ENCODE assay signal across 31 cellular contexts in genomic region chr13:27924529-27925141, GRCh38. TPM values are rescaled to one million over a fixed set of nuclear protein-coding genes. Genes with fewer than 3 reads are reported as not detected.
DNase-seq lines count a peak whose midpoint lies in the region; ATAC-seq, FAIRE-seq and TF ChIP-seq lines count a peak whose summit lies in the region.
"Had no signal": no experiment of that assay in that cellular context is flagged by ENCODE, and none has a peak within 500 bp of the region (broad histone marks: within the 10 kb centered on the region; RNA-seq: fewer than 3 reads in every experiment).

No MANE protein-coding gene starts in this region.

- H2BK5ac ChIP-seq in H1 (ENCODE audit: low read depth, low read length) = no peak overlapping the region

- peaks cover 99% of the 10 kb centered on the region for H3K27me3 Mint-ChIP-seq in nephron progenitor cell (ENCODE audit: low read depth, poor library complexity)

- H4K91ac ChIP-seq in H1 (replicated peaks; ENCODE audit: insufficient read length, low read length) = no peak overlapping the region

- H3K14ac ChIP-seq in H1 (ENCODE audit: insufficient read length) = no peak overlapping the region

- H2BK15ac ChIP-seq in H1 (ENCODE audit: low read length) = no peak overlapping the region

- no peak overlapping the region for H2AK5ac ChIP-seq in H1 (ENCODE audit: low read depth, low read length)

- DNase-seq in GM12892 (ENCODE audit: insufficient read length) = peak; percentile 5
- DNase-seq in H7 = peak; percentile 66
- DNase-seq in H1 (ENCODE audit: low read depth in 1 of 2, low spot score in 2 of 2) = peak in 1 of 2 experiments; percentile 69
- DNase-seq in nephron progenitor cell = peak; percentile 52
- no peak for DNase-seq in NCI-H2107 (lab: John Stamatoyannopoulos, UW)
- no peak for DNase-seq in NCI-H2227 (lab: John Stamatoyannopoulos, UW; ENCODE audit: unreplicated experiment)
- no peak for DNase-seq in activated naive CD4-positive, alpha-beta T cell treated with anti-CD3 and anti-CD28 coated beads, Interleukin-2, amount 50 U/mL, for 72 hours (ENCODE audit: low spot score in 2 of 2)
- DNase-seq: activated CD4-positive, alpha-beta T cell treated with anti-CD3 and anti-CD28 coated beads, Interleukin-2, amount 10 ng/mL, durations not matched to agents 7 days and 5 days; activated CD8-positive, alpha-beta memory T cell treated with anti-CD3 and anti-CD28 coated beads, Interleukin-2, amount 50 U/mL, for 4 hours; activated naive CD4-positive, alpha-beta T cell; caudate nucleus; COR-L47; dermis blood vessel endothelial cell; HCEC 1CT; heart right ventricle; left ventricle myocardium superior; MM.1S; NCI-H748 treated with DMSO at 0.1 percent for 48 hours; RPMI8226; stimulated activated naive B cell treated with anti-CD40 and anti-IgM and Interleukin-4, amounts not matched to agents 10 μg/mL and 1 μg/mL and 100 μg/mL, for 72 hours; T-helper 17 cell; tibial artery had no signal

- no peak overlapping the region for H3K9ac ChIP-seq in H1 (replicated peaks in 1 of 4; ENCODE audit: extremely low read depth in 1 of 4, low read depth in 3 of 4, low read length in 3 of 4)

- FAIRE-seq in GM12892 (lab: Jason Lieb, UNC) = no peak
- no peak for FAIRE-seq in H1 (lab: Jason Lieb, UNC)
- FAIRE-seq: GM18507 had no signal

- no peak overlapping the region for H4K5ac ChIP-seq in H1 (ENCODE audit: insufficient read length, low read depth, low read length)

- H4K8ac ChIP-seq in H1 (ENCODE audit: extremely low read depth, insufficient read depth, low read length) = peak overlapping the region; percentile 28; the same call in 1 of the 2 replicates

- no peak for TF ChIP-seq POLR2A in GM12892 (IDR thresholded peaks at IDR 0.05; ENCODE audit: low read depth, low read length)
- TF ChIP-seq POLR2A in H1 (IDR thresholded peaks at IDR 0.05; ENCODE audit: control extremely low read depth in 1 of 2, low read depth in 2 of 2, low read length in 2 of 2) = no peak

- peaks cover 3% of the 10 kb centered on the region for H3K9me3 Mint-ChIP-seq in nephron progenitor cell
- no peaks in the 10 kb centered on the region for H3K9me3 Mint-ChIP-seq in activated naive CD4-positive, alpha-beta T cell treated with anti-CD3 and anti-CD28 coated beads, Interleukin-2, amount 50 U/mL, for 72 hours
- H3K9me3 Mint-ChIP-seq: activated CD4-positive, alpha-beta T cell treated with anti-CD3 and anti-CD28 coated beads, Interleukin-2, amount 10 ng/mL, durations not matched to agents 7 days and 5 days; neural crest cell had no signal

- no peaks in the 10 kb centered on the region for H3K36me3 Mint-ChIP-seq in nephron progenitor cell (ENCODE audit: low read depth)
- peaks cover 7 to 24% of the 10 kb centered on the region in 2 donors for H3K36me3 Mint-ChIP-seq in activated naive CD4-positive, alpha-beta T cell treated with anti-CD3 and anti-CD28 coated beads, Interleukin-2, amount 50 U/mL, for 72 hours

- ATAC-seq in activated naive CD4-positive, alpha-beta T cell treated with anti-CD3 and anti-CD28 coated beads, Interleukin-2, amount 50 U/mL, for 72 hours = no peak
- ATAC-seq: heart right ventricle; left ventricle myocardium superior; stimulated activated naive B cell treated with anti-CD40 and anti-IgM and Interleukin-4, amounts not matched to agents 10 μg/mL and 1 μg/mL and 100 μg/mL, for 72 hours; T-helper 17 cell had no signal

- H2BK12ac ChIP-seq in H1 (ENCODE audit: low read depth, low read length) = no peak overlapping the region

- H3K4ac ChIP-seq in H1 (replicated peaks; ENCODE audit: insufficient read length, low read depth, low read length) = no peak overlapping the region

- H3K4me3 ChIP-seq in H7 (ENCODE audit: insufficient read depth, low read depth, low read length) = no peak overlapping the region
- no peak overlapping the region for H3K4me3 ChIP-seq in H1 (ENCODE audit: extremely low read depth in 1 of 4, insufficient read depth in 2 of 4, low read depth in 3 of 4, low read length in 4 of 4)
- H3K4me3 ChIP-seq: heart right ventricle, SK-N-MC, skin epidermis, tibial artery had no signal

- H3K23me2 ChIP-seq in H1 (ENCODE audit: low read depth, low read length) = no peaks in the 10 kb centered on the region; the same call in 1 of the 2 replicates

- H2BK120ac ChIP-seq in H1 (replicated peaks; ENCODE audit: low read depth, low read length) = no peak overlapping the region

- peaks cover 33 to 55% of the 10 kb centered on the region in 2 experiments for H4K20me1 ChIP-seq in H1 (replicated peaks in 1 of 2; ENCODE audit: control insufficient read depth in 1 of 2, insufficient read depth in 2 of 2, low read length in 2 of 2)

- peaks cover 0 to 33% (median 24%) of the 10 kb centered on the region in 4 experiments; a peak in 5 of 7 replicates for H3K4me1 ChIP-seq in H1 (replicated peaks in 1 of 4; ENCODE audit: control insufficient read depth in 3 of 4, insufficient read depth in 4 of 4, low read length in 3 of 4)

- no peak overlapping the region for H3K23ac ChIP-seq in H1 (ENCODE audit: insufficient read length)

- TF ChIP-seq EP300 in H1 (IDR thresholded peaks at IDR 0.05; ENCODE audit: borderline replicate concordance in 1 of 2, low read depth in 2 of 2, low read length in 2 of 2) = no peak

- H3K79me1 ChIP-seq in H1 (ENCODE audit: low read depth, low read length) = no peaks in the 10 kb centered on the region

- no peak overlapping the region for H2AFZ ChIP-seq in H1 (ENCODE audit: low read length)

- no peaks in the 10 kb centered on the region for H3K36me3 ChIP-seq in H7 (replicated peaks; ENCODE audit: control insufficient read depth, insufficient read depth, low read length)
- peaks cover 0 to 14% (median 0%) of the 10 kb centered on the region in 4 experiments; a peak in 1 of 8 replicates for H3K36me3 ChIP-seq in H1 (ENCODE audit: control insufficient read depth in 2 of 4, insufficient read depth in 4 of 4, low read length in 3 of 4)
- H3K36me3 ChIP-seq: heart right ventricle, tibial artery had no signal

- no peaks in the 10 kb centered on the region for H3K9me3 ChIP-seq in H1 (ENCODE audit: insufficient read depth in 2 of 2, low read depth in 1 of 2, low read length in 1 of 2)
- H3K9me3 ChIP-seq: heart right ventricle, tibial artery had no signal

- H3K18ac ChIP-seq in H1 (ENCODE audit: extremely low read depth, low read length) = no peak overlapping the region

- no peak overlapping the region for H2BK20ac ChIP-seq in H1 (ENCODE audit: low read length)

- WGBS in H1 (ENCODE audit: extremely low coverage in 1 of 2, insufficient coverage in 1 of 2, insufficient read length in 1 of 2, insufficient replicate concordance in 2 of 2, low coverage in 1 of 2, low lambda C conversion rate in 2 of 2, missing lambda C conversion rate in 1 of 2), 2 experiments = 6% methylated on average over 33 of the region's 46 CpGs; no CpG with 5 or more reads in 1 of the 2 experiments

- H3K4me2 ChIP-seq in H1 (ENCODE audit: insufficient read depth in 1 of 2, low read depth in 2 of 2, low read length in 2 of 2) = peak overlapping the region in 1 of 2 experiments; percentile 20; a peak in 1 of 4 replicates

- H3K27ac Mint-ChIP-seq in nephron progenitor cell = no peak overlapping the region
- no peak overlapping the region for H3K27ac Mint-ChIP-seq in activated naive CD4-positive, alpha-beta T cell treated with anti-CD3 and anti-CD28 coated beads, Interleukin-2, amount 50 U/mL, for 72 hours

- no peak overlapping the region for H3K56ac ChIP-seq in H1 (replicated peaks; ENCODE audit: insufficient read length, low read depth, low read length)

- POLR2A ChIA-PET in H1 (lab: Charles Lee; ENCODE audit: partially characterized antibody) = interaction anchor here (0.7 to 1.5 kb wide), 3 partner anchors 45 to 102 kb away, joined by 3 to 4 read pairs (median 4); partner anchors contain the start of gene CDX2

- H3K27me3 ChIP-seq in H7 (ENCODE audit: control insufficient read depth, insufficient read depth, low read length) (peaks cover 100% of the 10 kb centered on the region), H1 (replicated peaks in 1 of 4; ENCODE audit: control insufficient read depth in 3 of 4, extremely low read depth in 1 of 4, insufficient read depth in 3 of 4, low read length in 3 of 4) (peaks cover 99 to 100% (median 100%) of the 10 kb centered on the region in 4 experiments)

- CTCF ChIA-PET in H1 (lab: Charles Lee; ENCODE audit: partially characterized antibody) = interaction anchor here (0.5 to 1.7 kb wide), 11 partner anchors 29 to 409 kb away, joined by 3 to 16 read pairs (median 4); no protein-coding TSS in a partner anchor

- peaks cover 42% of the 10 kb centered on the region for H3K4me1 Mint-ChIP-seq in nephron progenitor cell

- no peak for TF ChIP-seq CTCF in H1 (IDR thresholded peaks at IDR 0.05; ENCODE audit: control extremely low read depth in 1 of 3, insufficient read depth in 1 of 3, low read depth in 1 of 3, low read length in 3 of 3)
- TF ChIP-seq CTCF in nephron progenitor cell (IDR thresholded peaks at IDR 0.05) = no peak

- no peaks in the 10 kb centered on the region for H3K79me2 ChIP-seq in H1 (ENCODE audit: control insufficient read depth in 1 of 2, insufficient read depth in 2 of 2, low read length in 2 of 2)

- no peak; a peak in 1 of 4 replicates for TF ChIP-seq RAD21 in H1 (IDR thresholded peaks at IDR 0.05 in 1 of 2, conservative IDR thresholded peaks at IDR 0.05 in 1 of 2; ENCODE audit: low read depth in 2 of 2, low read length in 2 of 2)

- no peak overlapping the region for H3K4me3 Mint-ChIP-seq in nephron progenitor cell
- H3K4me3 Mint-ChIP-seq: neural crest cell had no signal

- H3K27ac ChIP-seq in H1 (ENCODE audit: low read depth, low read length) = no peak overlapping the region
- H3K27ac ChIP-seq: heart right ventricle, SK-N-MC, skin epidermis, tibial artery had no signal

RNA-seq across cellular contexts. Expression of gene PDX1, which starts 4.8 kb away (rescaled TPM):
- 0.17 TPM for polyA plus RNA-seq in GM12892 (2012; ENCODE audit: missing spikeins)
- total RNA-seq in H7 (2014; rRNA removed; shearing (Covaris generic)) = not detected in 2 replicates
- not detected in 2 replicates for total RNA-seq in H1 (2021; fragmentation: NEBNext Ultra II Directional; extraction: Animal tissue kit (Norgen Biotek cat#: 25700))
- polyA plus RNA-seq in H1 (2011; rRNA removed) = not detected in 2 replicates
- polyA plus RNA-seq in H1 (2011; cell fraction: cytosol; rRNA removed) = not detected
- polyA plus RNA-seq in H1 (2011; cell fraction: nucleus; rRNA removed) = not detected
- polyA plus RNA-seq in H1 (2012, experiment 1 of 2) = not detected in 4 replicates
- not detected for polyA plus RNA-seq in H1 (2012, experiment 2 of 2)
- polyA plus RNA-seq in H1 (2013, experiment 1 of 2) = not detected
- polyA plus RNA-seq in H1 (2013, experiment 2 of 2) = not detected
- polyA minus RNA-seq in H1 (2011; rRNA and poly(A)+ RNA removed) = not detected in 2 replicates
- not detected for polyA minus RNA-seq in H1 (2011; cell fraction: cytosol; rRNA and poly(A)+ RNA removed)
- polyA minus RNA-seq in H1 (2011; cell fraction: nucleus; rRNA and poly(A)+ RNA removed) = not detected
- total RNA-seq in activated naive CD4-positive, alpha-beta T cell treated with anti-CD3 and anti-CD28 coated beads, Interleukin-2, amount 50 U/mL, for 72 hours = not detected
- total RNA-seq: activated CD4-positive, alpha-beta T cell treated with anti-CD3 and anti-CD28 coated beads, Interleukin-2, amount 10 ng/mL, durations not matched to agents 7 days and 5 days; Daoy; dermis blood vessel endothelial cell; epithelial cell of proximal tubule; fibroblast of villous mesenchyme; heart right ventricle; left ventricle myocardium superior; mononuclear cell; neural crest cell; pulmonary artery endothelial cell; T-helper 17 cell had no signal
- polyA plus RNA-seq: heart right ventricle had no signal

RNA-seq across cellular contexts. Expression of gene CDX2, which starts 44.5 kb away (rescaled TPM):
- not detected for polyA plus RNA-seq in GM12892 (2012; ENCODE audit: missing spikeins)
- 0.04 TPM in 1 of 2 replicates, not detected in the other for total RNA-seq in H7 (2014; rRNA removed; shearing (Covaris generic))
- total RNA-seq in H1 (2021; fragmentation: NEBNext Ultra II Directional; extraction: Animal tissue kit (Norgen Biotek cat#: 25700)) = 0.09 TPM in 1 of 2 replicates, not detected in the other
- polyA plus RNA-seq in H1 (2011; rRNA removed) = not detected in 2 replicates
- polyA plus RNA-seq in H1 (2011; cell fraction: cytosol; rRNA removed) = not detected
- polyA plus RNA-seq in H1 (2011; cell fraction: nucleus; rRNA removed) = 0.03 TPM
- 0.04 to 0.08 TPM (median 0.05 TPM) in 3 of 4 replicates, not detected in the other for polyA plus RNA-seq in H1 (2012, experiment 1 of 2)
- 0.13 TPM for polyA plus RNA-seq in H1 (2012, experiment 2 of 2)
- polyA plus RNA-seq in H1 (2013, experiment 1 of 2) = 0.06 TPM
- polyA plus RNA-seq in H1 (2013, experiment 2 of 2) = 0.17 TPM
- polyA minus RNA-seq in H1 (2011; rRNA and poly(A)+ RNA removed) = 0.06 TPM in 1 of 2 replicates, not detected in the other
- polyA minus RNA-seq in H1 (2011; cell fraction: cytosol; rRNA and poly(A)+ RNA removed) = not detected
- not detected for polyA minus RNA-seq in H1 (2011; cell fraction: nucleus; rRNA and poly(A)+ RNA removed)
- not detected for total RNA-seq in activated naive CD4-positive, alpha-beta T cell treated with anti-CD3 and anti-CD28 coated beads, Interleukin-2, amount 50 U/mL, for 72 hours
- total RNA-seq: activated CD4-positive, alpha-beta T cell treated with anti-CD3 and anti-CD28 coated beads, Interleukin-2, amount 10 ng/mL, durations not matched to agents 7 days and 5 days; Daoy; dermis blood vessel endothelial cell; epithelial cell of proximal tubule; fibroblast of villous mesenchyme; heart right ventricle; left ventricle myocardium superior; mononuclear cell; pulmonary artery endothelial cell; T-helper 17 cell had no signal
- polyA plus RNA-seq: heart right ventricle had no signal

Comparison
In these comparisons a context has a peak if more than half of its experiments do, and no peak if none do; other contexts are left out.
1. DNase-seq: peak in GM12892 (single experiment), H7 (single experiment) and nephron progenitor cell (single experiment); none in NCI-H2107 (single experiment), NCI-H2227 (single experiment) and activated naive CD4-positive, alpha-beta T cell treated with anti-CD3 and anti-CD28 coated beads, Interleukin-2, amount 50 U/mL, for 72 hours (0 of 2).